In the genomic region with DNA sequence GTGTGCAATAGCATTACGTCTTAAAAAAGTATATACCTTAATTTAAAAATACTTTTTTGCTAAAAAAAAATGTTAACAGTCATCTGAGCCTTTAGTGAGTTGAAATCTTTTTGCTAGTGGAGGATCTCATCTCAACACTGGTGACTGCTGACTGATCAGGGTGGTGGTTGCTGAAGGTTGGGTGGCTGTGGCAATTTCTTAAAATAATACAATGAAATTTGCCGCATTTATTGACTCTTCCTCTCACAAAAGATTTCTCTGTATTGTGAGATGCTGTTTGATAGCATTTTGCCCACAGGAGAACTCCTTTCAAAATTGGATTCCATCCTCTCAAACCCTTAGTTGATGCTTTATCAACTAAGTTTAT, we compare ENCODE assay signal across 26 cellular contexts. TPM values are rescaled to one million over a fixed set of nuclear protein-coding genes. Genes with fewer than 3 reads are reported as not detected.
DNase-seq lines count a peak whose midpoint lies in the region; ATAC-seq, FAIRE-seq and TF ChIP-seq lines count a peak whose summit lies in the region.
"Had no signal": no experiment of that assay in that cellular context is flagged by ENCODE, and none has a peak within 500 bp of the region (broad histone marks: within the 10 kb centered on the region; RNA-seq: fewer than 3 reads in every experiment).

No MANE protein-coding gene starts in this region.

- H3K4me1 ChIP-seq in DND-41 (ENCODE audit: insufficient read depth, low read length) = peaks cover 74% of the 10 kb centered on the region
- peaks cover 36% of the 10 kb centered on the region for H3K4me1 ChIP-seq in astrocyte (ENCODE audit: insufficient read depth, low read length)

- H3K36me3 ChIP-seq in DND-41 (ENCODE audit: insufficient read depth, low read length) (no peaks in the 10 kb centered on the region), astrocyte (ENCODE audit: insufficient read depth, low read length) (no peaks in the 10 kb centered on the region)
- H3K36me3 ChIP-seq: gastroesophageal sphincter, transverse colon had no signal

- no peaks in the 10 kb centered on the region for H3K9me3 Mint-ChIP-seq in activated T-cell treated with anti-CD3 and anti-CD28 coated beads, Interleukin-2, amount 50 U/mL, for 72 hours
- H3K9me3 Mint-ChIP-seq in activated T-cell treated with anti-CD3 and anti-CD28 coated beads, Interleukin-2, amount 50 U/mL, for 24 hours = no peaks in the 10 kb centered on the region
- H3K9me3 Mint-ChIP-seq in astrocyte (ENCODE audit: unreplicated experiment) = no peaks in the 10 kb centered on the region
- H3K9me3 Mint-ChIP-seq in stimulated activated naive CD8-positive, alpha-beta T cell treated with anti-CD3 and anti-CD28 coated beads, Interleukin-15, amount 100 ng/mL, for 72 hours = no peaks in the 10 kb centered on the region
- H3K9me3 Mint-ChIP-seq: IgD-negative memory B cell; stimulated activated naive CD8-positive, alpha-beta T cell treated with anti-CD3 and anti-CD28 coated beads, Interleukin-15, Interleukin-2, amounts not matched to agents 100 ng/mL and 50 ng/mL, for 24 hours; WTC11 had no signal

- no peaks in the 10 kb centered on the region for H3K27me3 Mint-ChIP-seq in activated T-cell treated with anti-CD3 and anti-CD28 coated beads, Interleukin-2, amount 50 U/mL, for 72 hours (ENCODE audit: low read depth)
- no peaks in the 10 kb centered on the region for H3K27me3 Mint-ChIP-seq in activated T-cell treated with anti-CD3 and anti-CD28 coated beads, Interleukin-2, amount 50 U/mL, for 24 hours
- peaks cover 4% of the 10 kb centered on the region for H3K27me3 Mint-ChIP-seq in astrocyte (ENCODE audit: low read depth, unreplicated experiment)
- no peaks in the 10 kb centered on the region for H3K27me3 Mint-ChIP-seq in stimulated activated naive CD8-positive, alpha-beta T cell treated with anti-CD3 and anti-CD28 coated beads, Interleukin-15, amount 100 ng/mL, for 72 hours
- H3K27me3 Mint-ChIP-seq: activated CD8-positive, alpha-beta T cell treated with anti-CD3 and anti-CD28 coated beads for 36 hours; stimulated activated naive CD8-positive, alpha-beta T cell treated with anti-CD3 and anti-CD28 coated beads, Interleukin-15, Interleukin-2, amounts not matched to agents 100 ng/mL and 50 ng/mL, for 24 hours had no signal

- no peak for ATAC-seq in activated T-cell treated with anti-CD3 and anti-CD28 coated beads, Interleukin-2, amount 50 U/mL, for 72 hours (replicated peaks in 1 of 2)
- ATAC-seq in DND-41 (ENCODE audit: insufficient read depth, low read depth) (no peak), GM19395 (IDR thresholded peaks at IDR 0.05; ENCODE audit: unreplicated experiment) (no peak)
- peak; percentile 2 for ATAC-seq in stimulated activated naive CD8-positive, alpha-beta T cell treated with anti-CD3 and anti-CD28 coated beads, Interleukin-15, amount 100 ng/mL, for 72 hours
- ATAC-seq: body of pancreas, esophagus mucosa, WTC11 had no signal

- H3K4me1 Mint-ChIP-seq in activated T-cell treated with anti-CD3 and anti-CD28 coated beads, Interleukin-2, amount 50 U/mL, for 72 hours (ENCODE audit: low read depth) = peaks cover 83% of the 10 kb centered on the region
- peaks cover 82% of the 10 kb centered on the region for H3K4me1 Mint-ChIP-seq in activated T-cell treated with anti-CD3 and anti-CD28 coated beads, Interleukin-2, amount 50 U/mL, for 24 hours (ENCODE audit: low read depth)
- peaks cover 9% of the 10 kb centered on the region for H3K4me1 Mint-ChIP-seq in astrocyte (ENCODE audit: low read depth, unreplicated experiment)
- H3K4me1 Mint-ChIP-seq in stimulated activated naive CD8-positive, alpha-beta T cell treated with anti-CD3 and anti-CD28 coated beads, Interleukin-15, amount 100 ng/mL, for 72 hours = peaks cover 85% of the 10 kb centered on the region

- no peak for FAIRE-seq in astrocyte (lab: Jason Lieb, UNC)
- FAIRE-seq: GM18507, H54, kidney had no signal

- H2AFZ ChIP-seq in DND-41 (ENCODE audit: low read depth, low read length) (no peak overlapping the region), astrocyte (ENCODE audit: low read depth, low read length) (no peak overlapping the region)

- H4K20me1 ChIP-seq in DND-41 (ENCODE audit: insufficient read depth, low read length) (no peaks in the 10 kb centered on the region), astrocyte (ENCODE audit: insufficient read depth, low read length) (no peaks in the 10 kb centered on the region)

- H3K79me2 ChIP-seq in DND-41 (ENCODE audit: insufficient read depth, low read length) (no peaks in the 10 kb centered on the region), astrocyte (ENCODE audit: insufficient read depth, low read length) (no peaks in the 10 kb centered on the region)

- no peak overlapping the region for H3K27ac Mint-ChIP-seq in activated T-cell treated with anti-CD3 and anti-CD28 coated beads, Interleukin-2, amount 50 U/mL, for 72 hours
- H3K27ac Mint-ChIP-seq in activated T-cell treated with anti-CD3 and anti-CD28 coated beads, Interleukin-2, amount 50 U/mL, for 24 hours = no peak overlapping the region
- no peak overlapping the region for H3K27ac Mint-ChIP-seq in astrocyte (ENCODE audit: unreplicated experiment)
- no peak overlapping the region for H3K27ac Mint-ChIP-seq in stimulated activated naive CD8-positive, alpha-beta T cell treated with anti-CD3 and anti-CD28 coated beads, Interleukin-15, amount 100 ng/mL, for 72 hours
- H3K27ac Mint-ChIP-seq: WTC11 had no signal

- H3K4me3 ChIP-seq in DND-41 (ENCODE audit: low read depth in 1 of 2, low read length in 2 of 2) (no peak overlapping the region), astrocyte (ENCODE audit: insufficient read depth, low read depth, low read length) (no peak overlapping the region)
- H3K4me3 ChIP-seq: body of pancreas, gastroesophageal sphincter, transverse colon had no signal

- no peaks in the 10 kb centered on the region for H3K36me3 Mint-ChIP-seq in activated T-cell treated with anti-CD3 and anti-CD28 coated beads, Interleukin-2, amount 50 U/mL, for 72 hours (ENCODE audit: insufficient read depth in 2 of 2)
- H3K36me3 Mint-ChIP-seq in activated T-cell treated with anti-CD3 and anti-CD28 coated beads, Interleukin-2, amount 50 U/mL, for 24 hours (ENCODE audit: low read depth) = no peaks in the 10 kb centered on the region
- H3K36me3 Mint-ChIP-seq in astrocyte (ENCODE audit: low read depth, unreplicated experiment) = no peaks in the 10 kb centered on the region
- H3K36me3 Mint-ChIP-seq: WTC11 had no signal

- no peak for TF ChIP-seq CTCF in DND-41 (IDR thresholded peaks at IDR 0.05; ENCODE audit: borderline replicate concordance, extremely low read depth, low read length, poor library complexity, severe bottlenecking)
- no peak for TF ChIP-seq CTCF in astrocyte (IDR thresholded peaks at IDR 0.05; ENCODE audit: insufficient read depth, low read depth, low read length)

- no peaks in the 10 kb centered on the region for H3K9me3 ChIP-seq in DND-41 (ENCODE audit: insufficient read depth, low read length, severe bottlenecking)
- H3K9me3 ChIP-seq in astrocyte (ENCODE audit: insufficient read depth, low read depth, low read length) = no peaks in the 10 kb centered on the region
- H3K9me3 ChIP-seq: body of pancreas, gastroesophageal sphincter, transverse colon had no signal

- peak overlapping the region; percentile 38 to 50 for H3K4me3 Mint-ChIP-seq in activated T-cell treated with anti-CD3 and anti-CD28 coated beads, Interleukin-2, amount 50 U/mL, for 72 hours
- no peak overlapping the region for H3K4me3 Mint-ChIP-seq in activated T-cell treated with anti-CD3 and anti-CD28 coated beads, Interleukin-2, amount 50 U/mL, for 24 hours
- no peak overlapping the region for H3K4me3 Mint-ChIP-seq in astrocyte (ENCODE audit: unreplicated experiment)
- no peak overlapping the region for H3K4me3 Mint-ChIP-seq in stimulated activated naive CD8-positive, alpha-beta T cell treated with anti-CD3 and anti-CD28 coated beads, Interleukin-15, amount 100 ng/mL, for 72 hours
- H3K4me3 Mint-ChIP-seq: activated CD8-positive, alpha-beta T cell treated with anti-CD3 and anti-CD28 coated beads for 36 hours; IgD-negative memory B cell; WTC11 had no signal

- peak overlapping the region; percentile 77 for H3K27ac ChIP-seq in DND-41 (ENCODE audit: low read length)
- no peak overlapping the region for H3K27ac ChIP-seq in astrocyte (ENCODE audit: low read depth, low read length)

- no peak overlapping the region for H3K4me2 ChIP-seq in DND-41 (ENCODE audit: insufficient read depth, low read length)
- H3K4me2 ChIP-seq in astrocyte (ENCODE audit: low read length) = peak overlapping the region; percentile 74

- H3K27me3 ChIP-seq in DND-41 (ENCODE audit: insufficient read depth, low read length, poor library complexity) (no peaks in the 10 kb centered on the region), astrocyte (ENCODE audit: insufficient read depth, low read length) (peaks cover 6% of the 10 kb centered on the region)
- H3K27me3 ChIP-seq: body of pancreas, gastroesophageal sphincter, transverse colon had no signal

- no peak for DNase-seq in activated T-cell treated with anti-CD3 and anti-CD28 coated beads, Interleukin-2, amount 50 U/mL, for 72 hours
- no peak for DNase-seq in activated T-cell treated with anti-CD3 and anti-CD28 coated beads, Interleukin-2, amount 50 U/mL, for 24 hours
- DNase-seq in DND-41 (no peak), astrocyte (ENCODE audit: low read depth) (no peak), NCI-H2196 (lab: John Stamatoyannopoulos, UW; ENCODE audit: unreplicated experiment) (no peak), dermis blood vessel endothelial cell (no peak)
- no peak for DNase-seq in stimulated activated naive CD8-positive, alpha-beta T cell treated with anti-CD3 and anti-CD28 coated beads, Interleukin-15, amount 100 ng/mL, for 72 hours
- DNase-seq: activated CD8-positive, alpha-beta T cell treated with anti-CD3 and anti-CD28 coated beads for 36 hours; body of pancreas; C1 segment of cervical spinal cord; DMS 273 treated with DMSO at 0.1 percent for 48 hours; effector CD8-positive, alpha-beta T cell; kidney; NCI-H1417 treated with DMSO at 0.1 percent for 48 hours; NK-92 treated with Interleukin-12 subunit alpha and Interleukin-12 subunit beta, amount 100 ng/mL, for 24 hours; nucleus accumbens; stimulated activated CD4-positive, alpha-beta T cell treated with anti-CD3 and anti-CD28 coated beads, Interleukin-4, amount 100 ng/mL, for 24 hours; transverse colon had no signal

- H3K9ac ChIP-seq in DND-41 (ENCODE audit: low read depth, low read length) (no peak overlapping the region), astrocyte (ENCODE audit: low read length) (no peak overlapping the region)

RNA-seq across cellular contexts. Expression of a gene that starts 46.1 kb away (rescaled TPM):
- total RNA-seq in activated T-cell treated with anti-CD3 and anti-CD28 coated beads, Interleukin-2, amount 50 U/mL, for 72 hours = 10 to 100 TPM; 25.3 to 30.2 TPM
- 122 and 132 TPM in 2 replicates for total RNA-seq in astrocyte
- total RNA-seq in dermis blood vessel endothelial cell = 37.3 and 44.0 TPM in 2 replicates

RNA-seq across cellular contexts. Expression of a gene that starts 52.3 kb away (rescaled TPM):
- total RNA-seq in activated T-cell treated with anti-CD3 and anti-CD28 coated beads, Interleukin-2, amount 50 U/mL, for 72 hours = 100 to 1,000 TPM; 134 to 137 TPM
- total RNA-seq in astrocyte (108 and 110 TPM in 2 replicates), dermis blood vessel endothelial cell (23.8 and 48.8 TPM in 2 replicates)

Comparison
In these comparisons a context has a peak if more than half of its experiments do, and no peak if none do; other contexts are left out.
1. H3K4me3 Mint-ChIP-seq: peak in activated T-cell treated with anti-CD3 and anti-CD28 coated beads, Interleukin-2, amount 50 U/mL, for 72 hours (2 of 2); none in activated T-cell treated with anti-CD3 and anti-CD28 coated beads, Interleukin-2, amount 50 U/mL, for 24 hours (single experiment), astrocyte (single experiment) and stimulated activated naive CD8-positive, alpha-beta T cell treated with anti-CD3 and anti-CD28 coated beads, Interleukin-15, amount 100 ng/mL, for 72 hours (0 of 2).